In genomic region chr17:82245144-82246039, GRCh38 we compare ENCODE assay signal across 13 cellular contexts. TPM values are rescaled to one million over a fixed set of nuclear protein-coding genes. Genes with fewer than 3 reads are reported as not detected.
DNase-seq lines count a peak whose midpoint lies in the region; ATAC-seq, FAIRE-seq and TF ChIP-seq lines count a peak whose summit lies in the region.
"Had no signal": no experiment of that assay in that cellular context is flagged by ENCODE, and none has a peak within 500 bp of the region (broad histone marks: within the 10 kb centered on the region; RNA-seq: fewer than 3 reads in every experiment).

No MANE protein-coding gene starts in this region.

- H3K4me1 ChIP-seq in foreskin keratinocyte (peaks cover 24% of the 10 kb centered on the region), small intestine (ENCODE audit: control insufficient read depth in 2 of 2, insufficient read depth in 1 of 2, low read depth in 1 of 2, low read length in 1 of 2) (peaks cover 0 to 4% of the 10 kb centered on the region in 2 donors)

- no peak overlapping the region for H3K4me3 ChIP-seq in small intestine (ENCODE audit: low read depth in 1 of 2, low read length in 2 of 2)

- no peaks in the 10 kb centered on the region for H3K27me3 ChIP-seq in foreskin keratinocyte
- no peaks in the 10 kb centered on the region for H3K27me3 ChIP-seq in small intestine (ENCODE audit: control insufficient read depth in 2 of 2, insufficient read depth in 2 of 2, low read length in 2 of 2)

- no peaks in the 10 kb centered on the region for H3K9me3 Mint-ChIP-seq in activated naive CD4-positive, alpha-beta T cell treated with anti-CD3 and anti-CD28 coated beads, Interleukin-2, amount 10 ng/mL, durations not matched to agents 7 days and 5 days
- H3K9me3 Mint-ChIP-seq: activated T-helper 1 cell treated with anti-CD3 and anti-CD28 coated beads, Interleukin-12 subunit alpha, Interleukin-12 subunit beta, Interleukin-2, Interleukin-4 antibody, amounts not matched to agents 30 ng/mL and 10 ng/mL and 1 ng/mL, durations not matched to agents 14 hours and 24 hours and 36 hours; nephron had no signal

- DNase-seq in activated naive CD4-positive, alpha-beta T cell treated with anti-CD3 and anti-CD28 coated beads, Interleukin-2, amount 10 ng/mL, durations not matched to agents 7 days and 5 days, result peak; percentile 21
- no peak for DNase-seq in activated naive CD4-positive, alpha-beta T cell (lab: John Stamatoyannopoulos, UW)
- DNase-seq in foreskin keratinocyte (peak; percentile 49 to 80), small intestine (no peak), cortex of kidney (lab: John Stamatoyannopoulos, UW) (no peak)
- DNase-seq: KG1; stimulated activated CD4-positive, alpha-beta T cell treated with anti-CD3 and anti-CD28 coated beads, Interleukin-4, amount 100 ng/mL, for 1 hour had no signal

- no peak overlapping the region for H3K4me3 Mint-ChIP-seq in activated naive CD4-positive, alpha-beta T cell treated with anti-CD3 and anti-CD28 coated beads, Interleukin-2, amount 10 ng/mL, durations not matched to agents 7 days and 5 days
- H3K4me3 Mint-ChIP-seq: activated T-helper 1 cell treated with anti-CD3 and anti-CD28 coated beads, Interleukin-12 subunit alpha, Interleukin-12 subunit beta, Interleukin-2, Interleukin-4 antibody, amounts not matched to agents 30 ng/mL and 10 ng/mL and 1 ng/mL, durations not matched to agents 14 hours and 24 hours and 36 hours; nephron had no signal

- TF ChIP-seq CTCF in VCaP (conservative IDR thresholded peaks at IDR 0.05) (no peak), foreskin keratinocyte (conservative IDR thresholded peaks at IDR 0.05) (peak; percentile 4)

- H3K36me3 ChIP-seq in small intestine (ENCODE audit: control insufficient read depth in 2 of 2, insufficient read depth in 2 of 2, low read length in 2 of 2), result peaks cover 17 to 52% of the 10 kb centered on the region in 2 donors

- no peaks in the 10 kb centered on the region for H3K27me3 Mint-ChIP-seq in activated naive CD4-positive, alpha-beta T cell treated with anti-CD3 and anti-CD28 coated beads, Interleukin-2, amount 10 ng/mL, durations not matched to agents 7 days and 5 days

- no peak for FAIRE-seq in small intestine (lab: Jason Lieb, UNC)
- FAIRE-seq: endometrium had no signal

- H3K27ac Mint-ChIP-seq in activated naive CD4-positive, alpha-beta T cell treated with anti-CD3 and anti-CD28 coated beads, Interleukin-2, amount 10 ng/mL, durations not matched to agents 7 days and 5 days, result peak overlapping the region; percentile 65

- ATAC-seq in foreskin keratinocyte, result peak; percentile 54
- no peak for ATAC-seq in HG02642 (IDR thresholded peaks at IDR 0.05; ENCODE audit: poor library complexity, unreplicated experiment)

- 89 to 91% (median 90%) methylated on average over 47 of the region's 47 CpGs for WGBS in small intestine, 3 donors

- H3K27ac ChIP-seq in VCaP, result peak overlapping the region; percentile 60
- no peak overlapping the region for H3K27ac ChIP-seq in foreskin keratinocyte
- peak overlapping the region; percentile 0 for H3K27ac ChIP-seq in temporal lobe (ENCODE audit: low read depth, low read length)
- peak overlapping the region in 1 of 2 donors; percentile 6 for H3K27ac ChIP-seq in small intestine (ENCODE audit: low read depth in 1 of 2, low read length in 1 of 2)

- peaks cover 26% of the 10 kb centered on the region for H3K4me1 Mint-ChIP-seq in activated naive CD4-positive, alpha-beta T cell treated with anti-CD3 and anti-CD28 coated beads, Interleukin-2, amount 10 ng/mL, durations not matched to agents 7 days and 5 days

- peaks cover 52% of the 10 kb centered on the region for H3K36me3 Mint-ChIP-seq in activated naive CD4-positive, alpha-beta T cell treated with anti-CD3 and anti-CD28 coated beads, Interleukin-2, amount 10 ng/mL, durations not matched to agents 7 days and 5 days

- H3K9me3 ChIP-seq in small intestine (ENCODE audit: control insufficient read depth, low read depth), result no peaks in the 10 kb centered on the region

- CTCF ChIA-PET in activated naive CD4-positive, alpha-beta T cell treated with anti-CD3 and anti-CD28 coated beads, Interleukin-2, amount 10 ng/mL, durations not matched to agents 7 days and 5 days (lab: Charles Lee), result interaction anchor here (1.0 to 1.5 kb wide), 3 partner anchors 54 to 76 kb away, joined by 3 read pairs; partner anchors contain the start of gene CD7

RNA-seq across cellular contexts. Expression of gene SLC16A3, which starts 16.6 kb away (rescaled TPM):
- 40.9 and 44.3 TPM in 2 replicates for total RNA-seq in foreskin keratinocyte
- 47.5 and 54.7 TPM in 2 replicates for polyA plus RNA-seq in foreskin keratinocyte
- 2.5 TPM for total RNA-seq in temporal lobe
- polyA plus RNA-seq in small intestine, result 10 to 100 TPM in 1 of 3 donors, 1 to 10 TPM in 2; 5.4 to 33.2 (median 7.8) TPM

RNA-seq across cellular contexts. Expression of gene CSNK1D, which starts 28.1 kb away (rescaled TPM):
- total RNA-seq in foreskin keratinocyte (57.7 and 62.8 TPM in 2 replicates), temporal lobe (32.2 TPM)
- polyA plus RNA-seq in foreskin keratinocyte (75.6 and 81.9 TPM in 2 replicates), small intestine (100 to 1,000 TPM; 111 to 148 (median 146) TPM)

RNA-seq across cellular contexts. Expression of gene CCDC57, which starts 32.8 kb away (rescaled TPM):
- total RNA-seq in foreskin keratinocyte (19.5 TPM in 2 replicates), temporal lobe (16.2 TPM)
- polyA plus RNA-seq in foreskin keratinocyte (17.9 and 18.3 TPM in 2 replicates), small intestine (10 to 100 TPM; 36.7 to 97.3 (median 47.7) TPM)

Comparison
In these comparisons a context has a peak if more than half of its experiments do, and no peak if none do; other contexts are left out.
1. DNase-seq: peak in activated naive CD4-positive, alpha-beta T cell treated with anti-CD3 and anti-CD28 coated beads, Interleukin-2, amount 10 ng/mL, durations not matched to agents 7 days and 5 days (single experiment) and foreskin keratinocyte (2 of 2); none in activated naive CD4-positive, alpha-beta T cell (0 of 4), small intestine (single experiment) and cortex of kidney (single experiment).
2. RNA of gene SLC16A3, which starts 16.6 kb away (total RNA-seq): 40.9 to 44.3 TPM in foreskin keratinocyte; 2.5 TPM in temporal lobe (single experiment); every median in the first group is over 10 times any median in the second.